Comparison of ENCODE assay signal across 22 cellular contexts in genomic region chr1:224226849-224227502, GRCh38.
"Had no signal": no experiment of that assay in that cellular context is flagged by ENCODE, and none has a peak within 500 bp of the region (broad histone marks: within the 10 kb centered on the region; RNA-seq: fewer than 3 reads in every experiment).

No MANE protein-coding gene starts in this region.

- H3K4me1 Mint-ChIP-seq: natural killer cell had no signal

- H3K27ac Mint-ChIP-seq: natural killer cell, neural progenitor cell had no signal

- H3K36me3 ChIP-seq: ovary had no signal

- H3K4me3 ChIP-seq: coronary artery, dorsolateral prefrontal cortex, heart left ventricle, mucosa of descending colon, neural progenitor cell, ovary, smooth muscle cell, thoracic aorta, transverse colon had no signal

- FAIRE-seq: frontal cortex, islet of Langerhans had no signal

- H3K4me3 Mint-ChIP-seq: natural killer cell, neural progenitor cell had no signal

- H3K9me3 ChIP-seq: heart left ventricle, mucosa of descending colon, ovary, thoracic aorta, transverse colon had no signal

- DNase-seq: effector CD8-positive, alpha-beta T cell; hippocampal formation; mammary epithelial cell; mucosa of descending colon; natural killer cell; nucleus accumbens; ovary; right cardiac atrium; stimulated activated CD4-positive, alpha-beta T cell treated with anti-CD3 and anti-CD28 coated beads, Interleukin-2, amount 100 ng/mL, for 48 hours; stimulated activated naive CD8-positive, alpha-beta T cell treated with anti-CD3 and anti-CD28 coated beads, Interleukin-15, Interleukin-2, amounts not matched to agents 100 U/mL and 50 U/mL, for 24 hours; transverse colon had no signal

- H3K27me3 Mint-ChIP-seq: progenitor cell of endocrine pancreas had no signal

- ATAC-seq: esophagus mucosa; heart left ventricle; left lobe of liver; mucosa of descending colon; natural killer cell; right cardiac atrium; stimulated activated naive CD8-positive, alpha-beta T cell treated with anti-CD3 and anti-CD28 coated beads, Interleukin-15, Interleukin-2, amounts not matched to agents 100 U/mL and 50 U/mL, for 24 hours had no signal

- H3K27ac ChIP-seq: coronary artery, dorsolateral prefrontal cortex, heart left ventricle, neural progenitor cell, ovary, thoracic aorta, transverse colon had no signal

- H3K9me3 Mint-ChIP-seq: natural killer cell, neural progenitor cell had no signal

- H3K27me3 ChIP-seq: dorsolateral prefrontal cortex, heart left ventricle, neural progenitor cell, ovary, transverse colon had no signal
